Comparison of ENCODE assay signal across 8 cellular contexts in the genomic region with DNA sequence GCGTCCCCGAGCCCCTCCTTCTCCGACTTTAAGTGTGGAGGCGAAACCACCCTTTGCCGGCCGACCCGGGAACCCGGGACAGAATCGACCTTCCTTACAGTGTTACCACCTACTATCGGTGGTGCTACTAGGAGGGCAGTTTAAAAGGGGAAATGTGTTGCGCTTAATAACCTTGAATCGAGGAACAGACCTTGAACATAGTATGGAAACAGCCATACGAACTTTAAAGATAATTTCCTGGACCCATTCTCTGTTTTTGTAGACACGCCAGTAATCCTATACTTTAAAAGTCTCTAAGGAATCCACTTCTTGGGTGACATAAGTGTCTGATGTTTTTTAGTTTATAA. TPM values are rescaled to one million over a fixed set of nuclear protein-coding genes. Genes with fewer than 3 reads are reported as not detected.
A peak's percentile ranks its signal among the peaks of the same experiment; 100 is the strongest.
DNase-seq lines count a peak whose midpoint lies in the region; ATAC-seq and TF ChIP-seq lines count a peak whose summit lies in the region.

No MANE protein-coding gene starts in this region.

- no peak for DNase-seq in activated T-cell treated with anti-CD3 and anti-CD28 coated beads, Interleukin-2, amount 50 U/mL, for 24 hours
- DNase-seq in activated T-cell treated with anti-CD3 and anti-CD28 coated beads for 4 hours (no peak), astrocyte of the cerebellum (ENCODE audit: low read depth) (no peak), DMS114 treated with DMSO at 0.1 percent for 48 hours (lab: John Stamatoyannopoulos, UW; ENCODE audit: unreplicated experiment) (no peak)

- no peaks in the 10 kb centered on the region for H3K27me3 ChIP-seq in liver (ENCODE audit: control insufficient read depth in 4 of 4, insufficient read depth in 4 of 4, low read length in 3 of 4)
- H3K27me3 ChIP-seq in thymus (ENCODE audit: control insufficient read depth, insufficient read depth) = no peaks in the 10 kb centered on the region

- H3K27ac ChIP-seq in liver (ENCODE audit: low read depth in 1 of 2, low read length in 2 of 2) = peak overlapping the region; percentile 87 to 97
- no peak overlapping the region for H3K27ac ChIP-seq in thymus (ENCODE audit: low read depth)

- TF ChIP-seq CTCF in astrocyte of the cerebellum (IDR thresholded peaks at IDR 0.05; ENCODE audit: low read depth, low read length, missing control alignments) (no peak), liver (IDR thresholded peaks at IDR 0.05; ENCODE audit: low read depth, low read length, missing input control) (no peak)

- H3K9me3 ChIP-seq in liver (ENCODE audit: control insufficient read depth in 4 of 4, low read length in 3 of 4) = no peaks in the 10 kb centered on the region
- H3K9me3 ChIP-seq in thymus (ENCODE audit: control insufficient read depth) = no peaks in the 10 kb centered on the region

- H3K4me3 ChIP-seq in astrocyte of the cerebellum (ENCODE audit: low read depth, low read length) (peak overlapping the region; percentile 59), liver (ENCODE audit: low read depth in 1 of 3, low read length in 3 of 3) (peak overlapping the region; percentile 69 to 98 (median 71)), thymus (ENCODE audit: low read length) (peak overlapping the region; percentile 89)

- H3K36me3 Mint-ChIP-seq in activated T-cell treated with anti-CD3 and anti-CD28 coated beads, Interleukin-2, amount 50 U/mL, for 24 hours (ENCODE audit: low read depth) = peaks cover 23% of the 10 kb centered on the region

- H3K27ac Mint-ChIP-seq in activated T-cell treated with anti-CD3 and anti-CD28 coated beads, Interleukin-2, amount 50 U/mL, for 24 hours = peak overlapping the region; percentile 99

- no peaks in the 10 kb centered on the region for H3K9me3 Mint-ChIP-seq in activated T-cell treated with anti-CD3 and anti-CD28 coated beads, Interleukin-2, amount 50 U/mL, for 24 hours

- H3K4me1 ChIP-seq in liver (ENCODE audit: control insufficient read depth in 4 of 4, insufficient read depth in 4 of 4, low read length in 3 of 4) = peaks cover 6 to 26% (median 9%) of the 10 kb centered on the region in 4 donors
- H3K4me1 ChIP-seq in thymus (ENCODE audit: control insufficient read depth, insufficient read depth, low read length) = peaks cover 7% of the 10 kb centered on the region

- in situ Hi-C loops in astrocyte of the cerebellum (cut with HindIII; ENCODE audit: low sequenced_read_pairs) = no loop called here

- no peak for TF ChIP-seq RAD21 in liver (IDR thresholded peaks at IDR 0.05)

- H3K9ac ChIP-seq in liver (ENCODE audit: low read depth in 1 of 2, low read length in 2 of 2) = peak overlapping the region; percentile 50 to 75

- no peaks in the 10 kb centered on the region for H3K27me3 Mint-ChIP-seq in activated T-cell treated with anti-CD3 and anti-CD28 coated beads, Interleukin-2, amount 50 U/mL, for 24 hours

- 1% methylated on average over 14 of the region's 14 CpGs for WGBS in liver
- 4% methylated on average over 14 of the region's 14 CpGs for WGBS in thymus

- ATAC-seq in HG02763 (IDR thresholded peaks at IDR 0.05; ENCODE audit: unreplicated experiment) (no peak), HG03378 (IDR thresholded peaks at IDR 0.05; ENCODE audit: unreplicated experiment) (no peak)

- peaks cover 0 to 5% (median 1%) of the 10 kb centered on the region in 4 donors for H3K36me3 ChIP-seq in liver (ENCODE audit: control insufficient read depth in 4 of 4, insufficient read depth in 3 of 4, low read depth in 1 of 4, low read length in 3 of 4)
- H3K36me3 ChIP-seq in thymus (ENCODE audit: control insufficient read depth, insufficient read depth) = peaks cover 4% of the 10 kb centered on the region

- H3K4me3 Mint-ChIP-seq in activated T-cell treated with anti-CD3 and anti-CD28 coated beads, Interleukin-2, amount 50 U/mL, for 24 hours = peak overlapping the region; percentile 94

- peaks cover 46% of the 10 kb centered on the region for H3K4me1 Mint-ChIP-seq in activated T-cell treated with anti-CD3 and anti-CD28 coated beads, Interleukin-2, amount 50 U/mL, for 24 hours (ENCODE audit: low read depth)

TF ChIP-seq in liver, 16 proteins besides CTCF, POLR2A, EP300 and RAD21:
- no peak for TF ChIP-seq MAX (IDR thresholded peaks at IDR 0.05)
TF ChIP-seq in liver: peak in this region for 0.

RNA-seq across cellular contexts. Expression of gene ING2, which starts 1.5 kb away (rescaled TPM):
- 1 to 10 TPM; 3.9 to 8.8 TPM for total RNA-seq in liver
- polyA plus RNA-seq in liver (1 to 10 TPM; 5.0 to 5.2 TPM), thymus (26.6 TPM)
